In genomic region chr16:22171953-22172352, GRCh38 we compare ENCODE assay signal across 44 cellular contexts. TPM values are rescaled to one million over a fixed set of nuclear protein-coding genes. Genes with fewer than 3 reads are reported as not detected.
"Had no signal": no experiment of that assay in that cellular context is flagged by ENCODE, and none has a peak within 500 bp of the region (broad histone marks: within the 10 kb centered on the region; RNA-seq: fewer than 3 reads in every experiment).

No MANE protein-coding gene starts in this region.

- DNase-seq: activated effector memory CD4-positive, alpha-beta T cell treated with anti-CD3 and anti-CD28 coated beads, Interleukin-2, amount 50 U/mL, for 16 hours; activated effector memory CD4-positive, alpha-beta T cell treated with Interleukin-2 at 50 U/mL for 16 hours; activated gamma-delta T cell; activated gamma-delta T cell treated with Interleukin-2 at 50 U/mL for 16 hours; activated naive CD4-positive, alpha-beta T cell; activated naive CD4-positive, alpha-beta T cell treated with anti-CD3 and anti-CD28 coated beads for 36 hours; activated naive CD4-positive, alpha-beta T cell treated with anti-CD3 and anti-CD28 coated beads, Interleukin-2, amount 10 ng/mL, durations not matched to agents 7 days and 5 days; activated naive CD4-positive, alpha-beta T cell treated with anti-CD3 and anti-CD28 coated beads, Interleukin-2, amount 50 U/mL, for 16 hours; activated naive CD4-positive, alpha-beta T cell treated with Interleukin-2 at 50 U/mL for 16 hours; activated naive CD8-positive, alpha-beta T cell treated with anti-CD3 and anti-CD28 coated beads for 36 hours; activated naive CD8-positive, alpha-beta T cell treated with anti-CD3 and anti-CD28 coated beads, Interleukin-2, amount 10 ng/mL, durations not matched to agents 7 days and 5 days; activated naive CD8-positive, alpha-beta T cell treated with anti-CD3 and anti-CD28 coated beads, Interleukin-2, amount 50 U/mL, for 24 hours; activated T-cell treated with anti-CD3 and anti-CD28 coated beads for 4 hours; activated T-cell treated with anti-CD3 and anti-CD28 coated beads, Interleukin-2, amount 50 U/mL, for 1 hour; activated T-cell treated with anti-CD3 and anti-CD28 coated beads, Interleukin-2, amount 50 U/mL, for 24 hours; activated T-cell treated with anti-CD3 and anti-CD28 coated beads, Interleukin-2, amount 50 U/mL, for 4 hours; activated T-cell treated with anti-CD3 and anti-CD28 coated beads, Interleukin-2, amount 50 U/mL, for 48 hours; activated T-cell treated with anti-CD3 and anti-CD28 coated beads, Interleukin-2, amount 50 U/mL, for 72 hours; adrenal gland; amniotic stem cell; amygdala; aorta; body of pancreas; brain microvascular endothelial cell; caudate nucleus; central memory CD4-positive, alpha-beta T cell; cerebellar nuclear complex had no signal

- H3K27me3 ChIP-seq: adrenal gland, ascending aorta, body of pancreas, brain microvascular endothelial cell, breast epithelium, cardiac muscle cell had no signal

- H3K27me3 Mint-ChIP-seq: activated naive CD4-positive, alpha-beta T cell treated with anti-CD3 and anti-CD28 coated beads, Interleukin-2, amount 50 U/mL, for 24 hours; activated naive CD8-positive, alpha-beta T cell; activated naive CD8-positive, alpha-beta T cell treated with anti-CD3 and anti-CD28 coated beads for 36 hours; activated naive CD8-positive, alpha-beta T cell treated with anti-CD3 and anti-CD28 coated beads, Interleukin-2, amount 10 ng/mL, durations not matched to agents 7 days and 5 days; activated naive CD8-positive, alpha-beta T cell treated with anti-CD3 and anti-CD28 coated beads, Interleukin-2, amount 50 U/mL, for 24 hours; activated T-cell treated with anti-CD3 and anti-CD28 coated beads, Interleukin-2, amount 50 U/mL, for 24 hours; activated T-helper 17 cell treated with anti-CD3 and anti-CD28 coated beads, Interleukin-2, amount 50 U/mL, for 72 hours; central memory CD8-positive, alpha-beta T cell had no signal

- ATAC-seq: activated naive CD4-positive, alpha-beta T cell treated with anti-CD3 and anti-CD28 coated beads, Interleukin-2, amount 50 U/mL, for 72 hours; activated naive CD8-positive, alpha-beta T cell treated with anti-CD3 and anti-CD28 coated beads, Interleukin-2, amount 50 U/mL, for 24 hours; activated T-cell treated with anti-CD3 and anti-CD28 coated beads, Interleukin-2, amount 50 U/mL, for 4 hours; activated T-cell treated with anti-CD3 and anti-CD28 coated beads, Interleukin-2, amount 50 U/mL, for 72 hours; activated T-helper 17 cell treated with anti-CD3 and anti-CD28 coated beads, Interleukin-2, amount 50 U/mL, for 72 hours; body of pancreas had no signal

- H3K4me1 Mint-ChIP-seq: activated naive CD4-positive, alpha-beta T cell treated with anti-CD3 and anti-CD28 coated beads, Interleukin-2, amount 10 ng/mL, durations not matched to agents 7 days and 5 days; activated naive CD4-positive, alpha-beta T cell treated with anti-CD3 and anti-CD28 coated beads, Interleukin-2, amount 50 U/mL, for 24 hours; activated naive CD8-positive, alpha-beta T cell treated with anti-CD3 and anti-CD28 coated beads for 36 hours; activated naive CD8-positive, alpha-beta T cell treated with anti-CD3 and anti-CD28 coated beads, Interleukin-2, amount 10 ng/mL, durations not matched to agents 7 days and 5 days; activated naive CD8-positive, alpha-beta T cell treated with anti-CD3 and anti-CD28 coated beads, Interleukin-2, amount 50 U/mL, for 24 hours; activated T-helper 17 cell treated with anti-CD3 and anti-CD28 coated beads, Interleukin-2, amount 50 U/mL, for 72 hours; brain; central memory CD8-positive, alpha-beta T cell had no signal

- H3K9me3 ChIP-seq: adrenal gland, ascending aorta, body of pancreas, breast epithelium had no signal

- H3K9me3 Mint-ChIP-seq: activated naive CD4-positive, alpha-beta T cell treated with anti-CD3 and anti-CD28 coated beads for 36 hours; activated naive CD4-positive, alpha-beta T cell treated with anti-CD3 and anti-CD28 coated beads, Interleukin-2, amount 50 U/mL, for 24 hours; activated naive CD4-positive, alpha-beta T cell treated with anti-CD3 and anti-CD28 coated beads, Interleukin-2, amount 50 U/mL, for 72 hours; activated naive CD8-positive, alpha-beta T cell treated with anti-CD3 and anti-CD28 coated beads for 36 hours; activated naive CD8-positive, alpha-beta T cell treated with anti-CD3 and anti-CD28 coated beads, Interleukin-2, amount 10 ng/mL, durations not matched to agents 7 days and 5 days; activated naive CD8-positive, alpha-beta T cell treated with anti-CD3 and anti-CD28 coated beads, Interleukin-2, amount 50 U/mL, for 24 hours; activated T-cell treated with anti-CD3 and anti-CD28 coated beads, Interleukin-2, amount 50 U/mL, for 24 hours; activated T-cell treated with anti-CD3 and anti-CD28 coated beads, Interleukin-2, amount 50 U/mL, for 4 hours; activated T-cell treated with anti-CD3 and anti-CD28 coated beads, Interleukin-2, amount 50 U/mL, for 72 hours; activated T-helper 1 cell treated with anti-CD3 and anti-CD28 coated beads, Interleukin-12 subunit alpha, Interleukin-12 subunit beta, Interleukin-2, Interleukin-4 antibody, amounts not matched to agents 30 ng/mL and 10 ng/mL and 1 ng/mL, durations not matched to agents 14 hours and 24 hours and 36 hours; activated T-helper 17 cell treated with anti-CD3 and anti-CD28 coated beads, Interleukin-2, amount 50 U/mL, for 72 hours; activated T-helper 2 cell treated with anti-CD3 and anti-CD28 coated beads, Interferon-gamma antibody, Interleukin-2, Interleukin-4, amounts not matched to agents 10 μg/mL and 5 μg/mL and 100 μg/mL, durations not matched to agents 14 hours and 24 hours and 36 hours; central memory CD8-positive, alpha-beta T cell had no signal

- H3K27ac Mint-ChIP-seq: activated naive CD4-positive, alpha-beta T cell treated with anti-CD3 and anti-CD28 coated beads for 36 hours; activated naive CD4-positive, alpha-beta T cell treated with anti-CD3 and anti-CD28 coated beads, Interleukin-2, amount 10 ng/mL, durations not matched to agents 7 days and 5 days; activated naive CD4-positive, alpha-beta T cell treated with anti-CD3 and anti-CD28 coated beads, Interleukin-2, amount 50 U/mL, for 24 hours; activated naive CD4-positive, alpha-beta T cell treated with anti-CD3 and anti-CD28 coated beads, Interleukin-2, amount 50 U/mL, for 72 hours; activated naive CD8-positive, alpha-beta T cell; activated naive CD8-positive, alpha-beta T cell treated with anti-CD3 and anti-CD28 coated beads for 36 hours; activated naive CD8-positive, alpha-beta T cell treated with anti-CD3 and anti-CD28 coated beads, Interleukin-2, amount 10 ng/mL, durations not matched to agents 7 days and 5 days; activated naive CD8-positive, alpha-beta T cell treated with anti-CD3 and anti-CD28 coated beads, Interleukin-2, amount 50 U/mL, for 24 hours; activated T-cell treated with anti-CD3 and anti-CD28 coated beads, Interleukin-2, amount 50 U/mL, for 24 hours; activated T-cell treated with anti-CD3 and anti-CD28 coated beads, Interleukin-2, amount 50 U/mL, for 72 hours; activated T-helper 1 cell treated with anti-CD3 and anti-CD28 coated beads, Interleukin-12 subunit alpha, Interleukin-12 subunit beta, Interleukin-2, Interleukin-4 antibody, amounts not matched to agents 30 ng/mL and 10 ng/mL and 1 ng/mL, durations not matched to agents 14 hours and 24 hours and 36 hours; activated T-helper 17 cell treated with anti-CD3 and anti-CD28 coated beads, Interleukin-2, amount 50 U/mL, for 72 hours; activated T-helper 2 cell treated with anti-CD3 and anti-CD28 coated beads, Interferon-gamma antibody, Interleukin-2, Interleukin-4, amounts not matched to agents 10 μg/mL and 5 μg/mL and 100 μg/mL, durations not matched to agents 14 hours and 24 hours and 36 hours; brain had no signal

- H3K36me3 Mint-ChIP-seq: activated naive CD4-positive, alpha-beta T cell treated with anti-CD3 and anti-CD28 coated beads, Interleukin-2, amount 10 ng/mL, durations not matched to agents 7 days and 5 days; activated naive CD4-positive, alpha-beta T cell treated with anti-CD3 and anti-CD28 coated beads, Interleukin-2, amount 50 U/mL, for 24 hours; activated naive CD4-positive, alpha-beta T cell treated with anti-CD3 and anti-CD28 coated beads, Interleukin-2, amount 50 U/mL, for 72 hours; activated naive CD8-positive, alpha-beta T cell; activated naive CD8-positive, alpha-beta T cell treated with anti-CD3 and anti-CD28 coated beads for 36 hours; activated naive CD8-positive, alpha-beta T cell treated with anti-CD3 and anti-CD28 coated beads, Interleukin-2, amount 10 ng/mL, durations not matched to agents 7 days and 5 days; brain had no signal

- H3K4me3 Mint-ChIP-seq: activated naive CD4-positive, alpha-beta T cell treated with anti-CD3 and anti-CD28 coated beads for 36 hours; activated naive CD4-positive, alpha-beta T cell treated with anti-CD3 and anti-CD28 coated beads, Interleukin-2, amount 10 ng/mL, durations not matched to agents 7 days and 5 days; activated naive CD4-positive, alpha-beta T cell treated with anti-CD3 and anti-CD28 coated beads, Interleukin-2, amount 50 U/mL, for 24 hours; activated naive CD8-positive, alpha-beta T cell; activated naive CD8-positive, alpha-beta T cell treated with anti-CD3 and anti-CD28 coated beads for 36 hours; activated naive CD8-positive, alpha-beta T cell treated with anti-CD3 and anti-CD28 coated beads, Interleukin-2, amount 10 ng/mL, durations not matched to agents 7 days and 5 days; activated naive CD8-positive, alpha-beta T cell treated with anti-CD3 and anti-CD28 coated beads, Interleukin-2, amount 50 U/mL, for 24 hours; activated T-cell treated with anti-CD3 and anti-CD28 coated beads, Interleukin-2, amount 50 U/mL, for 24 hours; activated T-cell treated with anti-CD3 and anti-CD28 coated beads, Interleukin-2, amount 50 U/mL, for 4 hours; activated T-cell treated with anti-CD3 and anti-CD28 coated beads, Interleukin-2, amount 50 U/mL, for 72 hours; activated T-helper 1 cell treated with anti-CD3 and anti-CD28 coated beads, Interleukin-12 subunit alpha, Interleukin-12 subunit beta, Interleukin-2, Interleukin-4 antibody, amounts not matched to agents 30 ng/mL and 10 ng/mL and 1 ng/mL, durations not matched to agents 14 hours and 24 hours and 36 hours; activated T-helper 17 cell treated with anti-CD3 and anti-CD28 coated beads, Interleukin-2, amount 50 U/mL, for 72 hours; brain; central memory CD8-positive, alpha-beta T cell had no signal

- H3K36me3 ChIP-seq: adrenal gland, ascending aorta, brain microvascular endothelial cell, breast epithelium, cardiac muscle cell had no signal

- H3K4me1 ChIP-seq: adrenal gland, ascending aorta, body of pancreas, breast epithelium had no signal

- H3K4me3 ChIP-seq: adrenal gland, ascending aorta, body of pancreas, breast epithelium, cardiac muscle cell had no signal

- H3K27ac ChIP-seq: adrenal gland, ascending aorta, body of pancreas, brain microvascular endothelial cell, breast epithelium, cardiac muscle cell had no signal

- FAIRE-seq: astrocyte, bronchial epithelial cell had no signal

RNA-seq across cellular contexts. Expression of gene SDR42E2, which starts 9.6 kb away (rescaled TPM):
- total RNA-seq: activated naive CD8-positive, alpha-beta T cell treated with anti-CD3 and anti-CD28 coated beads for 36 hours; activated T-cell treated with anti-CD3 and anti-CD28 coated beads, Interleukin-2, amount 50 U/mL, for 4 hours; activated T-helper 1 cell treated with anti-CD3 and anti-CD28 coated beads, Interleukin-12 subunit alpha, Interleukin-12 subunit beta, Interleukin-2, Interleukin-4 antibody, amounts not matched to agents 30 ng/mL and 10 ng/mL and 1 ng/mL, durations not matched to agents 14 hours and 24 hours and 36 hours; activated T-helper 17 cell treated with anti-CD3 and anti-CD28 coated beads, Interleukin-2, amount 50 U/mL, for 72 hours; adrenal gland; aorta; ascending aorta; astrocyte; bronchial epithelial cell; cardiac septum; cerebellum; chondrocyte had no signal
- polyA plus RNA-seq: adipose tissue, cardiac muscle cell had no signal
